Comparison of ENCODE assay signal across 15 cellular contexts in genomic region chr1:177334276-177334675, GRCh38.
A peak's percentile ranks its signal among the peaks of the same experiment; 100 is the strongest.
DNase-seq lines count a peak whose midpoint lies in the region; ATAC-seq and TF ChIP-seq lines count a peak whose summit lies in the region.
"Had no signal": no experiment of that assay in that cellular context is flagged by ENCODE, and none has a peak within 500 bp of the region (broad histone marks: within the 10 kb centered on the region; RNA-seq: fewer than 3 reads in every experiment).

No MANE protein-coding gene starts in this region.

- no peak overlapping the region for H3K4me3 ChIP-seq in mammary epithelial cell (replicated peaks in 1 of 3; ENCODE audit: insufficient read depth in 1 of 3, low read depth in 2 of 3, low read length in 3 of 3)
- no peak overlapping the region for H3K4me3 ChIP-seq in RWPE2 (ENCODE audit: severe bottlenecking)
- no peak overlapping the region for H3K4me3 ChIP-seq in smooth muscle cell
- H3K4me3 ChIP-seq in MM.1S (ENCODE audit: low read length), result no peak overlapping the region

- BruUV-seq in mammary epithelial cell (replicated peaks; lab: Mats Ljungman, UMichigan) (no TSS peak), MCF 10A (replicated peaks; lab: Mats Ljungman, UMichigan) (no TSS peak)

- DNase-seq in mammary epithelial cell (no peak), MCF 10A (ENCODE audit: unreplicated experiment) (no peak), RWPE2 (ENCODE audit: low spot score) (no peak), left ventricle myocardium superior (no peak), smooth muscle cell (lab: John Stamatoyannopoulos, UW; ENCODE audit: unreplicated experiment) (no peak), MM.1S (no peak)
- DNase-seq: activated CD8-positive, alpha-beta memory T cell treated with anti-CD3 and anti-CD28 coated beads for 24 hours; activated naive CD4-positive, alpha-beta T cell treated with Interleukin-2 at 50 U/mL for 16 hours; DND-41; NCI-H2171 treated with DMSO at 0.1 percent for 48 hours had no signal

- H3K9ac ChIP-seq in mammary epithelial cell (ENCODE audit: insufficient read depth, low read length) (no peak overlapping the region), smooth muscle cell (ENCODE audit: low read depth) (no peak overlapping the region), MM.1S (ENCODE audit: low read length) (no peak overlapping the region)

- H3K27me3 ChIP-seq in mammary epithelial cell (ENCODE audit: insufficient read depth, low read length) (no peaks in the 10 kb centered on the region), RWPE2 (ENCODE audit: insufficient read depth, poor library complexity, severe bottlenecking) (no peaks in the 10 kb centered on the region), smooth muscle cell (ENCODE audit: low read depth) (no peaks in the 10 kb centered on the region), MM.1S (replicated peaks; ENCODE audit: insufficient read depth, low read length) (no peaks in the 10 kb centered on the region)

- no peaks in the 10 kb centered on the region for H3K4me1 ChIP-seq in mammary epithelial cell (ENCODE audit: insufficient read depth, low read length)
- no peaks in the 10 kb centered on the region for H3K4me1 ChIP-seq in RWPE2 (ENCODE audit: insufficient read depth, poor library complexity, severe bottlenecking)
- no peaks in the 10 kb centered on the region for H3K4me1 ChIP-seq in smooth muscle cell (ENCODE audit: low read depth)
- no peaks in the 10 kb centered on the region for H3K4me1 ChIP-seq in MM.1S (ENCODE audit: low read length)

- H3K27ac Mint-ChIP-seq in MCF 10A (ENCODE audit: low read depth, unreplicated experiment), result no peak overlapping the region

- H3K27me3 Mint-ChIP-seq in MCF 10A (ENCODE audit: insufficient read depth, unreplicated experiment), result peaks cover 27% of the 10 kb centered on the region
- H3K27me3 Mint-ChIP-seq: central memory CD8-positive, alpha-beta T cell had no signal

- no peaks in the 10 kb centered on the region for H3K9me3 ChIP-seq in mammary epithelial cell (replicated peaks; ENCODE audit: insufficient read depth, low read length)
- H3K9me3 ChIP-seq in RWPE2 (ENCODE audit: severe bottlenecking), result no peaks in the 10 kb centered on the region
- H3K9me3 ChIP-seq in smooth muscle cell (replicated peaks; ENCODE audit: low read depth), result no peaks in the 10 kb centered on the region
- no peaks in the 10 kb centered on the region for H3K9me3 ChIP-seq in MM.1S (replicated peaks; ENCODE audit: insufficient read depth, low read length)

- H2AFZ ChIP-seq in mammary epithelial cell (ENCODE audit: low read depth, low read length) (no peak overlapping the region), smooth muscle cell (ENCODE audit: low read depth) (no peak overlapping the region), MM.1S (ENCODE audit: low read length) (no peak overlapping the region)

- dilution Hi-C loops in mammary epithelial cell (cut with HindIII; ENCODE audit: low sequenced_read_pairs), result no loop called here

- 72% methylated on average over 3 of the region's 3 CpGs for WGBS in mammary epithelial cell (ENCODE audit: low coverage, missing lambda C conversion rate)
- 49% methylated on average over 3 of the region's 3 CpGs for WGBS in smooth muscle cell (ENCODE audit: low lambda C conversion rate)

- ATAC-seq in RWPE2 (ENCODE audit: low read depth), result peak; percentile 42; the same call in 1 of the 3 replicates
- peak; percentile 93 for ATAC-seq in left ventricle myocardium superior
- no peak for ATAC-seq in HG02678 (IDR thresholded peaks at IDR 0.05; ENCODE audit: unreplicated experiment)
- no peak for ATAC-seq in GM19395 (IDR thresholded peaks at IDR 0.05; ENCODE audit: unreplicated experiment)

- no peaks in the 10 kb centered on the region for H4K20me1 ChIP-seq in mammary epithelial cell (ENCODE audit: insufficient read depth, low read length)
- H4K20me1 ChIP-seq in smooth muscle cell (ENCODE audit: low read depth), result no peaks in the 10 kb centered on the region
- H4K20me1 ChIP-seq in MM.1S (ENCODE audit: insufficient read depth, low read length), result no peaks in the 10 kb centered on the region

- H3K4me2 ChIP-seq in mammary epithelial cell (ENCODE audit: insufficient read depth, low read depth, low read length) (no peak overlapping the region), smooth muscle cell (no peak overlapping the region), MM.1S (ENCODE audit: low read depth, low read length) (no peak overlapping the region)

- in situ Hi-C loops in mammary epithelial cell (cut with MboI; ENCODE audit: low sequenced_read_pairs in 2 of 2), result loop anchor here in 1 of 2 donors (25.0 kb wide), 1 partner anchor 422 kb away; no protein-coding TSS in a partner anchor

- no peak overlapping the region for H3K27ac ChIP-seq in mammary epithelial cell (ENCODE audit: insufficient read depth, low read depth, low read length)
- no peak overlapping the region for H3K27ac ChIP-seq in RWPE2 (ENCODE audit: poor library complexity, severe bottlenecking)
- no peak overlapping the region for H3K27ac ChIP-seq in smooth muscle cell (ENCODE audit: low read depth)
- H3K27ac ChIP-seq in MM.1S (ENCODE audit: low read length), result no peak overlapping the region
- H3K27ac ChIP-seq: epithelial cell of prostate, RWPE1 had no signal

- no peaks in the 10 kb centered on the region for H3K9me3 Mint-ChIP-seq in MCF 10A (ENCODE audit: unreplicated experiment)

- H3F3A ChIP-seq in smooth muscle cell (ENCODE audit: low read depth) (no peaks in the 10 kb centered on the region), MM.1S (ENCODE audit: insufficient read depth, low read length) (no peaks in the 10 kb centered on the region)

- intact Hi-C loops in mammary epithelial cell (cut with micrococcal nuclease) (no loop called here), MCF 10A (cut with micrococcal nuclease) (no loop called here), left ventricle myocardium superior (cut with micrococcal nuclease) (no loop called here)

- POLR2A ChIA-PET in MCF 10A (lab: Yijun Ruan, JAX), result no interaction called here

- no peaks in the 10 kb centered on the region for H3K9me2 ChIP-seq in MM.1S (replicated peaks; ENCODE audit: insufficient read depth, low read length)

- no peaks in the 10 kb centered on the region for H3K4me1 Mint-ChIP-seq in MCF 10A (ENCODE audit: insufficient read depth, unreplicated experiment)
- H3K4me1 Mint-ChIP-seq: central memory CD8-positive, alpha-beta T cell had no signal

- H3K36me3 ChIP-seq in mammary epithelial cell (ENCODE audit: insufficient read depth, low read length), result no peaks in the 10 kb centered on the region
- H3K36me3 ChIP-seq in RWPE2 (ENCODE audit: low read depth), result no peaks in the 10 kb centered on the region
- H3K36me3 ChIP-seq in smooth muscle cell (ENCODE audit: low read depth), result no peaks in the 10 kb centered on the region
- H3K36me3 ChIP-seq in MM.1S (replicated peaks; ENCODE audit: insufficient read depth, low read length), result no peaks in the 10 kb centered on the region

- H3K79me2 ChIP-seq in mammary epithelial cell (ENCODE audit: insufficient read depth, low read length), result no peaks in the 10 kb centered on the region
- no peaks in the 10 kb centered on the region for H3K79me2 ChIP-seq in smooth muscle cell (ENCODE audit: low read depth)
- no peaks in the 10 kb centered on the region for H3K79me2 ChIP-seq in MM.1S (ENCODE audit: low read length)

- CTCF ChIA-PET in mammary epithelial cell (lab: Charles Lee; ENCODE audit: low non-redundant PET), result no interaction called here
- CTCF ChIA-PET in MCF 10A (lab: Yijun Ruan, JAX), result interaction anchor here (0.6 to 1.1 kb wide), 5 partner anchors 9 to 435 kb away, joined by 3 to 5 read pairs (median 3); no protein-coding TSS in a partner anchor

- H3K4me3 Mint-ChIP-seq in MCF 10A (ENCODE audit: unreplicated experiment), result no peak overlapping the region
- H3K4me3 Mint-ChIP-seq: central memory CD8-positive, alpha-beta T cell had no signal

- TF ChIP-seq CTCF in mammary epithelial cell (conservative IDR thresholded peaks at IDR 0.05 in 1 of 2, IDR thresholded peaks at IDR 0.05 in 1 of 2; ENCODE audit: extremely low read depth in 1 of 2, insufficient read depth in 1 of 2, low read depth in 1 of 2, low read length in 2 of 2) (peak; percentile 38 to 42), MCF 10A (IDR thresholded peaks at IDR 0.05; ENCODE audit: unreplicated experiment) (no peak), RWPE2 (IDR thresholded peaks at IDR 0.05; ENCODE audit: poor library complexity, severe bottlenecking) (no peak), smooth muscle cell (IDR thresholded peaks at IDR 0.05; ENCODE audit: borderline replicate concordance, insufficient read depth, poor library complexity, severe bottlenecking) (peak; percentile 22), MM.1S (IDR thresholded peaks at IDR 0.05; ENCODE audit: low read length) (no peak)

- peaks cover 5% of the 10 kb centered on the region for H3K36me3 Mint-ChIP-seq in MCF 10A (ENCODE audit: insufficient read depth, unreplicated experiment)

Comparison
In these comparisons a context has a peak if more than half of its experiments do, and no peak if none do; other contexts are left out.
1. CTCF ChIP-seq: peak in mammary epithelial cell (2 of 2) and smooth muscle cell (single experiment); none in MCF 10A (single experiment), RWPE2 (single experiment) and MM.1S (single experiment).
2. ATAC-seq: peak in RWPE2 (single experiment) and left ventricle myocardium superior (single experiment); none in HG02678 (single experiment) and GM19395 (single experiment).